1 cellular context compared by ENCODE assay signal in the genomic region with DNA sequence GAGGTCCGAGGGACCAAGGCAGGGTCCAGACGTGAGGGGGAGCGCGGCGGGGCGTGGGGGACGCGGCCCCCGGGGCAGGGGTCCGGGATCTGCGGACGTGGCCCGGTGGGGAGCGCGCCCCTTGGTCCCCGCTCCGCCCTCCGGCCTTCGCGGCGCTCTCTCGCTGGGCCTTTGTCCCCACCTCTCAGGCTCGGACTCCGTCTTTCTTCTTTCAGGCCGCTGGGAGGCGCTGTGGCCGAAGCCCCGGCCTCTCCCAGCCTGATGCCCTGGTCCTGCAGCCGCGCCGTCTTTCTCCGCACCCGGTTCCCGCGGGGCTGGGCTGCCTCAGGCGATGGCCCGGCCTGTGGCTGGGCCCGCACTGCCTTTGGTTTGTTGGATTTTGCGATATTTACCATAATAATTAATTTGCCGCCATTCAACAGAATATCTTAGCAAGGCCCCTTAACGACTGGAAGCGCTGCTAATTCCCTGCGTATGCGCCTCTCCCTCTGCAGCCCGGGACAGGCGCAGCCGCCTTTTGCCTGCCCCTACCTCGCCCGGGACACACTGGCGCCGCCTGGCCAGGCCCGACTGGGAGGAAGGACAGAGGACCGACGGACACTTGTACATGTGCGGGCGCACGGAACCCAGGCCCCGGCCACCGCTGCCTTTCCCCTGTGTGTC.
A peak's percentile ranks its signal among the peaks of the same experiment; 100 is the strongest.
TF ChIP-seq lines count a peak whose summit lies in the region.

No MANE protein-coding gene starts in this region.

TF ChIP-seq in HepG2, 621 proteins besides CTCF, POLR2A, EP300 and RAD21 (continued from another document and continues in another):
- TF ChIP-seq, protein P1, sequence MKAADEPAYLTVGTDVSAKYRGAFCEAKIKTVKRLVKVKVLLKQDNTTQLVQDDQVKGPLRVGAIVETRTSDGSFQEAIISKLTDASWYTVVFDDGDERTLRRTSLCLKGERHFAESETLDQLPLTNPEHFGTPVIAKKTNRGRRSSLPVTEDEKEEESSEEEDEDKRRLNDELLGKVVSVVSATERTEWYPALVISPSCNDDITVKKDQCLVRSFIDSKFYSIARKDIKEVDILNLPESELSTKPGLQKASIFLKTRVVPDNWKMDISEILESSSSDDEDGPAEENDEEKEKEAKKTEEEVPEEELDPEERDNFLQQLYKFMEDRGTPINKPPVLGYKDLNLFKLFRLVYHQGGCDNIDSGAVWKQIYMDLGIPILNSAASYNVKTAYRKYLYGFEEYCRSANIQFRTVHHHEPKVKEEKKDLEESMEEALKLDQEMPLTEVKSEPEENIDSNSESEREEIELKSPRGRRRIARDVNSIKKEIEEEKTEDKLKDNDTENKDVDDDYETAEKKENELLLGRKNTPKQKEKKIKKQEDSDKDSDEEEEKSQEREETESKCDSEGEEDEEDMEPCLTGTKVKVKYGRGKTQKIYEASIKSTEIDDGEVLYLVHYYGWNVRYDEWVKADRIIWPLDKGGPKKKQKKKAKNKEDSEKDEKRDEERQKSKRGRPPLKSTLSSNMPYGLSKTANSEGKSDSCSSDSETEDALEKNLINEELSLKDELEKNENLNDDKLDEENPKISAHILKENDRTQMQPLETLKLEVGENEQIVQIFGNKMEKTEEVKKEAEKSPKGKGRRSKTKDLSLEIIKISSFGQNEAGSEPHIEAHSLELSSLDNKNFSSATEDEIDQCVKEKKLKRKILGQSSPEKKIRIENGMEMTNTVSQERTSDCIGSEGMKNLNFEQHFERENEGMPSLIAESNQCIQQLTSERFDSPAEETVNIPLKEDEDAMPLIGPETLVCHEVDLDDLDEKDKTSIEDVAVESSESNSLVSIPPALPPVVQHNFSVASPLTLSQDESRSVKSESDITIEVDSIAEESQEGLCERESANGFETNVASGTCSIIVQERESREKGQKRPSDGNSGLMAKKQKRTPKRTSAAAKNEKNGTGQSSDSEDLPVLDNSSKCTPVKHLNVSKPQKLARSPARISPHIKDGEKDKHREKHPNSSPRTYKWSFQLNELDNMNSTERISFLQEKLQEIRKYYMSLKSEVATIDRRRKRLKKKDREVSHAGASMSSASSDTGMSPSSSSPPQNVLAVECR (CRISPR knock-in tag; IDR thresholded peaks at IDR 0.05; ENCODE audit: borderline replicate concordance), result peak; percentile 39; the same call in 1 of the 2 replicates
- TF ChIP-seq, protein P2, sequence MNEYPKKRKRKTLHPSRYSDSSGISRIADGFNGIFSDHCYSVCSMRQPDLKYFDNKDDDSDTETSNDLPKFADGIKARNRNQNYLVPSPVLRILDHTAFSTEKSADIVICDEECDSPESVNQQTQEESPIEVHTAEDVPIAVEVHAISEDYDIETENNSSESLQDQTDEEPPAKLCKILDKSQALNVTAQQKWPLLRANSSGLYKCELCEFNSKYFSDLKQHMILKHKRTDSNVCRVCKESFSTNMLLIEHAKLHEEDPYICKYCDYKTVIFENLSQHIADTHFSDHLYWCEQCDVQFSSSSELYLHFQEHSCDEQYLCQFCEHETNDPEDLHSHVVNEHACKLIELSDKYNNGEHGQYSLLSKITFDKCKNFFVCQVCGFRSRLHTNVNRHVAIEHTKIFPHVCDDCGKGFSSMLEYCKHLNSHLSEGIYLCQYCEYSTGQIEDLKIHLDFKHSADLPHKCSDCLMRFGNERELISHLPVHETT (CRISPR knock-in tag; conservative IDR thresholded peaks at IDR 0.05), result no peak
- 0 out of 2 replicates have a peak, but pooled peaks have one; percentile 55 for TF ChIP-seq ZMYM2 (CRISPR knock-in tag; IDR thresholded peaks at IDR 0.05)
- TF ChIP-seq, protein P3, sequence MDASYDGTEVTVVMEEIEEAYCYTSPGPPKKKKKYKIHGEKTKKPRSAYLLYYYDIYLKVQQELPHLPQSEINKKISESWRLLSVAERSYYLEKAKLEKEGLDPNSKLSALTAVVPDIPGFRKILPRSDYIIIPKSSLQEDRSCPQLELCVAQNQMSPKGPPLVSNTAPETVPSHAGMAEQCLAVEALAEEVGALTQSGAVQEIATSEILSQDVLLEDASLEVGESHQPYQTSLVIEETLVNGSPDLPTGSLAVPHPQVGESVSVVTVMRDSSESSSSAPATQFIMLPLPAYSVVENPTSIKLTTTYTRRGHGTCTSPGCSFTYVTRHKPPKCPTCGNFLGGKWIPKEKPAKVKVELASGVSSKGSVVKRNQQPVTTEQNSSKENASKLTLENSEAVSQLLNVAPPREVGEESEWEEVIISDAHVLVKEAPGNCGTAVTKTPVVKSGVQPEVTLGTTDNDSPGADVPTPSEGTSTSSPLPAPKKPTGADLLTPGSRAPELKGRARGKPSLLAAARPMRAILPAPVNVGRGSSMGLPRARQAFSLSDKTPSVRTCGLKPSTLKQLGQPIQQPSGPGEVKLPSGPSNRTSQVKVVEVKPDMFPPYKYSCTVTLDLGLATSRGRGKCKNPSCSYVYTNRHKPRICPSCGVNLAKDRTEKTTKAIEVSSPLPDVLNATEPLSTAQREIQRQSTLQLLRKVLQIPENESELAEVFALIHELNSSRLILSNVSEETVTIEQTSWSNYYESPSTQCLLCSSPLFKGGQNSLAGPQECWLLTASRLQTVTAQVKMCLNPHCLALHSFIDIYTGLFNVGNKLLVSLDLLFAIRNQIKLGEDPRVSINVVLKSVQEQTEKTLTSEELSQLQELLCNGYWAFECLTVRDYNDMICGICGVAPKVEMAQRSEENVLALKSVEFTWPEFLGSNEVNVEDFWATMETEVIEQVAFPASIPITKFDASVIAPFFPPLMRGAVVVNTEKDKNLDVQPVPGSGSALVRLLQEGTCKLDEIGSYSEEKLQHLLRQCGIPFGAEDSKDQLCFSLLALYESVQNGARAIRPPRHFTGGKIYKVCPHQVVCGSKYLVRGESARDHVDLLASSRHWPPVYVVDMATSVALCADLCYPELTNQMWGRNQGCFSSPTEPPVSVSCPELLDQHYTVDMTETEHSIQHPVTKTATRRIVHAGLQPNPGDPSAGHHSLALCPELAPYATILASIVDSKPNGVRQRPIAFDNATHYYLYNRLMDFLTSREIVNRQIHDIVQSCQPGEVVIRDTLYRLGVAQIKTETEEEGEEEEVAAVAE (CRISPR knock-in tag; IDR thresholded peaks at IDR 0.05; ENCODE audit: borderline replicate concordance), result no peak
- TF ChIP-seq ZNF670 (CRISPR knock-in tag; IDR thresholded peaks at IDR 0.05; ENCODE audit: borderline replicate concordance), result 0 out of 2 replicates have a peak, but pooled peaks have one; percentile 50
- TF ChIP-seq, protein P4, sequence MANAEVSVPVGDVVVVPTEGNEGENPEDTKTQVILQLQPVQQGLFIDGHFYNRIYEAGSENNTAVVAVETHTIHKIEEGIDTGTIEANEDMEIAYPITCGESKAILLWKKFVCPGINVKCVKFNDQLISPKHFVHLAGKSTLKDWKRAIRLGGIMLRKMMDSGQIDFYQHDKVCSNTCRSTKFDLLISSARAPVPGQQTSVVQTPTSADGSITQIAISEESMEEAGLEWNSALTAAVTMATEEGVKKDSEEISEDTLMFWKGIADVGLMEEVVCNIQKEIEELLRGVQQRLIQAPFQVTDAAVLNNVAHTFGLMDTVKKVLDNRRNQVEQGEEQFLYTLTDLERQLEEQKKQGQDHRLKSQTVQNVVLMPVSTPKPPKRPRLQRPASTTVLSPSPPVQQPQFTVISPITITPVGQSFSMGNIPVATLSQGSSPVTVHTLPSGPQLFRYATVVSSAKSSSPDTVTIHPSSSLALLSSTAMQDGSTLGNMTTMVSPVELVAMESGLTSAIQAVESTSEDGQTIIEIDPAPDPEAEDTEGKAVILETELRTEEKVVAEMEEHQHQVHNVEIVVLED (CRISPR knock-in tag; IDR thresholded peaks at IDR 0.05; ENCODE audit: borderline replicate concordance), result no peak
- TF ChIP-seq ZNF883 (CRISPR knock-in tag; IDR thresholded peaks at IDR 0.05; ENCODE audit: not compliant biosample characterization), result no peak
- TF ChIP-seq, protein P5, sequence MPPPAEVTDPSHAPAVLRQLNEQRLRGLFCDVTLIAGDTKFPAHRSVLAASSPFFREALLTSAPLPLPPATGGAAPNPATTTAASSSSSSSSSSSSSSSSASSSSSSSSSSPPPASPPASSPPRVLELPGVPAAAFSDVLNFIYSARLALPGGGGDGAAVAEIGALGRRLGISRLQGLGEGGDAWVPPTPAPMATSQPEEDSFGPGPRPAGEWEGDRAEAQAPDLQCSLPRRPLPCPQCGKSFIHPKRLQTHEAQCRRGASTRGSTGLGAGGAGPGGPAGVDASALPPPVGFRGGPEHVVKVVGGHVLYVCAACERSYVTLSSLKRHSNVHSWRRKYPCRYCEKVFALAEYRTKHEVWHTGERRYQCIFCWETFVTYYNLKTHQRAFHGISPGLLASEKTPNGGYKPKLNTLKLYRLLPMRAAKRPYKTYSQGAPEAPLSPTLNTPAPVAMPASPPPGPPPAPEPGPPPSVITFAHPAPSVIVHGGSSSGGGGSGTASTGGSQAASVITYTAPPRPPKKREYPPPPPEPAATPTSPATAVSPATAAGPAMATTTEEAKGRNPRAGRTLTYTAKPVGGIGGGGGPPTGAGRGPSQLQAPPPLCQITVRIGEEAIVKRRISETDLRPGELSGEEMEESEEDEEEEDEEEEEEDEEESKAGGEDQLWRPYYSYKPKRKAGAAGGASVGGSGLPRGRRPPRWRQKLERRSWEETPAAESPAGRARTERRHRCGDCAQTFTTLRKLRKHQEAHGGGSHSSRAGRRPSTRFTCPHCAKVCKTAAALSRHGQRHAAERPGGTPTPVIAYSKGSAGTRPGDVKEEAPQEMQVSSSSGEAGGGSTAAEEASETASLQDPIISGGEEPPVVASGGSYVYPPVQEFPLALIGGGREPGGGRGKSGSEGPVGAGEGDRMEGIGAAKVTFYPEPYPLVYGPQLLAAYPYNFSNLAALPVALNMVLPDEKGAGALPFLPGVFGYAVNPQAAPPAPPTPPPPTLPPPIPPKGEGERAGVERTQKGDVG (CRISPR knock-in tag; IDR thresholded peaks at IDR 0.05; ENCODE audit: borderline replicate concordance), result no peak
- peak; percentile 65 for TF ChIP-seq CBX1 (IDR thresholded peaks at IDR 0.05; ENCODE audit: low read depth)
- TF ChIP-seq MTF1 (CRISPR knock-in tag; IDR thresholded peaks at IDR 0.05), result no peak
- TF ChIP-seq, protein P6, sequence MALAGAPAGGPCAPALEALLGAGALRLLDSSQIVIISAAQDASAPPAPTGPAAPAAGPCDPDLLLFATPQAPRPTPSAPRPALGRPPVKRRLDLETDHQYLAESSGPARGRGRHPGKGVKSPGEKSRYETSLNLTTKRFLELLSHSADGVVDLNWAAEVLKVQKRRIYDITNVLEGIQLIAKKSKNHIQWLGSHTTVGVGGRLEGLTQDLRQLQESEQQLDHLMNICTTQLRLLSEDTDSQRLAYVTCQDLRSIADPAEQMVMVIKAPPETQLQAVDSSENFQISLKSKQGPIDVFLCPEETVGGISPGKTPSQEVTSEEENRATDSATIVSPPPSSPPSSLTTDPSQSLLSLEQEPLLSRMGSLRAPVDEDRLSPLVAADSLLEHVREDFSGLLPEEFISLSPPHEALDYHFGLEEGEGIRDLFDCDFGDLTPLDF (CRISPR knock-in tag; IDR thresholded peaks at IDR 0.05), result no peak; the same call in 1 of the 2 replicates
- no peak for TF ChIP-seq ZNF329 (CRISPR knock-in tag; IDR thresholded peaks at IDR 0.05; ENCODE audit: low read depth)
- no peak for TF ChIP-seq MAFF (IDR thresholded peaks at IDR 0.05; ENCODE audit: low read depth, low read length)
- TF ChIP-seq, protein P7, sequence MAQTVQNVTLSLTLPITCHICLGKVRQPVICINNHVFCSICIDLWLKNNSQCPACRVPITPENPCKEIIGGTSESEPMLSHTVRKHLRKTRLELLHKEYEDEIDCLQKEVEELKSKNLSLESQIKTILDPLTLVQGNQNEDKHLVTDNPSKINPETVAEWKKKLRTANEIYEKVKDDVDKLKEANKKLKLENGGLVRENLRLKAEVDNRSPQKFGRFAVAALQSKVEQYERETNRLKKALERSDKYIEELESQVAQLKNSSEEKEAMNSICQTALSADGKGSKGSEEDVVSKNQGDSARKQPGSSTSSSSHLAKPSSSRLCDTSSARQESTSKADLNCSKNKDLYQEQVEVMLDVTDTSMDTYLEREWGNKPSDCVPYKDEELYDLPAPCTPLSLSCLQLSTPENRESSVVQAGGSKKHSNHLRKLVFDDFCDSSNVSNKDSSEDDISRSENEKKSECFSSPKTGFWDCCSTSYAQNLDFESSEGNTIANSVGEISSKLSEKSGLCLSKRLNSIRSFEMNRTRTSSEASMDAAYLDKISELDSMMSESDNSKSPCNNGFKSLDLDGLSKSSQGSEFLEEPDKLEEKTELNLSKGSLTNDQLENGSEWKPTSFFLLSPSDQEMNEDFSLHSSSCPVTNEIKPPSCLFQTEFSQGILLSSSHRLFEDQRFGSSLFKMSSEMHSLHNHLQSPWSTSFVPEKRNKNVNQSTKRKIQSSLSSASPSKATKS (CRISPR knock-in tag; IDR thresholded peaks at IDR 0.05), result no peak
- TF ChIP-seq, protein P8, sequence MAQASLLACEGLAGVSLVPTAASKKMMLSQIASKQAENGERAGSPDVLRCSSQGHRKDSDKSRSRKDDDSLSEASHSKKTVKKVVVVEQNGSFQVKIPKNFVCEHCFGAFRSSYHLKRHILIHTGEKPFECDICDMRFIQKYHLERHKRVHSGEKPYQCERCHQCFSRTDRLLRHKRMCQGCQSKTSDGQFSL (CRISPR knock-in tag; IDR thresholded peaks at IDR 0.05), result no peak
- TF ChIP-seq, protein P9, sequence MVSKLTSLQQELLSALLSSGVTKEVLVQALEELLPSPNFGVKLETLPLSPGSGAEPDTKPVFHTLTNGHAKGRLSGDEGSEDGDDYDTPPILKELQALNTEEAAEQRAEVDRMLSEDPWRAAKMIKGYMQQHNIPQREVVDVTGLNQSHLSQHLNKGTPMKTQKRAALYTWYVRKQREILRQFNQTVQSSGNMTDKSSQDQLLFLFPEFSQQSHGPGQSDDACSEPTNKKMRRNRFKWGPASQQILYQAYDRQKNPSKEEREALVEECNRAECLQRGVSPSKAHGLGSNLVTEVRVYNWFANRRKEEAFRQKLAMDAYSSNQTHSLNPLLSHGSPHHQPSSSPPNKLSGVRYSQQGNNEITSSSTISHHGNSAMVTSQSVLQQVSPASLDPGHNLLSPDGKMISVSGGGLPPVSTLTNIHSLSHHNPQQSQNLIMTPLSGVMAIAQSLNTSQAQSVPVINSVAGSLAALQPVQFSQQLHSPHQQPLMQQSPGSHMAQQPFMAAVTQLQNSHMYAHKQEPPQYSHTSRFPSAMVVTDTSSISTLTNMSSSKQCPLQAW (CRISPR knock-in tag; IDR thresholded peaks at IDR 0.05), result peak; percentile 33; the same call in 1 of the 2 replicates
- TF ChIP-seq, protein P10, sequence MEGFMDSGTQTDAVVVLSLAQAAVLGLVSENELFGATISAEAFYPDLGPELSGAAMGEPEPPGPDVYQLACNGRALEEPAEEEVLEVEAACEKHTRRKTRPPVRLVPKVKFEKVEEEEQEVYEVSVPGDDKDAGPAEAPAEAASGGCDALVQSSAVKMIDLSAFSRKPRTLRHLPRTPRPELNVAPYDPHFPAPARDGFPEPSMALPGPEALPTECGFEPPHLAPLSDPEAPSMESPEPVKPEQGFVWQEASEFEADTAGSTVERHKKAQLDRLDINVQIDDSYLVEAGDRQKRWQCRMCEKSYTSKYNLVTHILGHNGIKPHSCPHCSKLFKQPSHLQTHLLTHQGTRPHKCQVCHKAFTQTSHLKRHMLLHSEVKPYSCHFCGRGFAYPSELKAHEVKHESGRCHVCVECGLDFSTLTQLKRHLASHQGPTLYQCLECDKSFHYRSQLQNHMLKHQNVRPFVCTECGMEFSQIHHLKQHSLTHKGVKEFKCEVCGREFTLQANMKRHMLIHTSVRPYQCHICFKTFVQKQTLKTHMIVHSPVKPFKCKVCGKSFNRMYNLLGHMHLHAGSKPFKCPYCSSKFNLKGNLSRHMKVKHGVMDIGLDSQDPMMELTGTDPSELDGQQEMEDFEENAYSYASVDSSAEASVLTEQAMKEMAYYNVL (CRISPR knock-in tag; IDR thresholded peaks at IDR 0.05; ENCODE audit: borderline replicate concordance), result 0 out of 2 replicates have a peak, but pooled peaks have one; percentile 27
